18 cellular contexts compared by ENCODE assay signal in genomic region chr10:7423521-7423920, GRCh38.
"Had no signal": no experiment of that assay in that cellular context is flagged by ENCODE, and none has a peak within 500 bp of the region (broad histone marks: within the 10 kb centered on the region; RNA-seq: fewer than 3 reads in every experiment).

No MANE protein-coding gene starts in this region.

- H3K27ac ChIP-seq: cardiac muscle cell, esophagus squamous epithelium, heart right ventricle, psoas muscle, skin epidermis, testis had no signal

- H3K4me3 Mint-ChIP-seq: activated CD4-positive, alpha-beta memory T cell treated with anti-CD3 and anti-CD28 coated beads for 36 hours; activated naive CD8-positive, alpha-beta T cell treated with anti-CD3 and anti-CD28 coated beads, Interleukin-2, amount 10 ng/mL, durations not matched to agents 7 days and 5 days; stimulated activated naive CD8-positive, alpha-beta T cell treated with anti-CD3 and anti-CD28 coated beads, Interleukin-15, amount 100 ng/mL, for 72 hours; type B pancreatic cell had no signal

- H3K27ac Mint-ChIP-seq: activated CD4-positive, alpha-beta memory T cell treated with anti-CD3 and anti-CD28 coated beads for 36 hours; activated naive CD8-positive, alpha-beta T cell treated with anti-CD3 and anti-CD28 coated beads, Interleukin-2, amount 10 ng/mL, durations not matched to agents 7 days and 5 days; stimulated activated naive CD8-positive, alpha-beta T cell treated with anti-CD3 and anti-CD28 coated beads, Interleukin-15, amount 100 ng/mL, for 72 hours; type B pancreatic cell had no signal

- H3K27me3 ChIP-seq: testis had no signal

- H3K36me3 Mint-ChIP-seq: activated CD4-positive, alpha-beta memory T cell treated with anti-CD3 and anti-CD28 coated beads for 36 hours; activated naive CD8-positive, alpha-beta T cell treated with anti-CD3 and anti-CD28 coated beads, Interleukin-2, amount 10 ng/mL, durations not matched to agents 7 days and 5 days; type B pancreatic cell had no signal

- DNase-seq: activated CD4-positive, alpha-beta T cell treated with anti-CD3 and anti-CD28 coated beads for 4 hours; activated naive CD8-positive, alpha-beta T cell treated with anti-CD3 and anti-CD28 coated beads, Interleukin-2, amount 10 ng/mL, durations not matched to agents 7 days and 5 days; activated T-cell treated with anti-CD3 and anti-CD28 coated beads for 4 hours; dermis blood vessel endothelial cell; effector memory CD4-positive, alpha-beta T cell; esophagus squamous epithelium; heart right ventricle; midbrain; psoas muscle; right cardiac atrium; stimulated activated CD4-positive, alpha-beta T cell treated with anti-CD3 and anti-CD28 coated beads, Interleukin-4, amount 100 ng/mL, for 1 hour; stimulated activated naive CD8-positive, alpha-beta T cell treated with anti-CD3 and anti-CD28 coated beads, Interleukin-15, amount 100 ng/mL, for 72 hours; testis had no signal

- H3K9me3 Mint-ChIP-seq: activated CD4-positive, alpha-beta memory T cell treated with anti-CD3 and anti-CD28 coated beads for 36 hours; stimulated activated naive CD8-positive, alpha-beta T cell treated with anti-CD3 and anti-CD28 coated beads, Interleukin-15, amount 100 ng/mL, for 72 hours; type B pancreatic cell had no signal

- ATAC-seq: heart right ventricle, left lobe of liver, psoas muscle, right cardiac atrium had no signal

- H3K9me3 ChIP-seq: esophagus squamous epithelium, heart right ventricle, psoas muscle, testis had no signal

- H3K4me3 ChIP-seq: cardiac muscle cell, esophagus squamous epithelium, heart right ventricle, psoas muscle, skin epidermis, testis had no signal

- H3K4me1 ChIP-seq: esophagus squamous epithelium, heart right ventricle, psoas muscle, testis had no signal

- H3K27me3 Mint-ChIP-seq: activated CD4-positive, alpha-beta memory T cell treated with anti-CD3 and anti-CD28 coated beads for 36 hours; stimulated activated naive CD8-positive, alpha-beta T cell treated with anti-CD3 and anti-CD28 coated beads, Interleukin-15, amount 100 ng/mL, for 72 hours had no signal

- H3K36me3 ChIP-seq: cardiac muscle cell, esophagus squamous epithelium, heart right ventricle had no signal
